8 cellular contexts compared by ENCODE assay signal in genomic region chr4:120156115-120156718, GRCh38.
DNase-seq lines count a peak whose midpoint lies in the region; ATAC-seq and TF ChIP-seq lines count a peak whose summit lies in the region.

No MANE protein-coding gene starts in this region.

- H3K9me3 Mint-ChIP-seq in brain: no peaks in the 10 kb centered on the region

- no peak overlapping the region for H3K27ac ChIP-seq in upper lobe of left lung

- H3K36me3 Mint-ChIP-seq in brain: no peaks in the 10 kb centered on the region

- TF ChIP-seq EP300 in upper lobe of left lung (IDR thresholded peaks at IDR 0.05): no peak

- DNase-seq in D341Med (ENCODE audit: low spot score) (peak; percentile 24), NCI-H69 (lab: John Stamatoyannopoulos, UW) (peak; percentile 73), left kidney (ENCODE audit: low read depth, low spot score) (peak; percentile 86), upper lobe of left lung (no peak)

- H3K9me3 ChIP-seq in upper lobe of left lung: no peaks in the 10 kb centered on the region

- H3K4me3 ChIP-seq in upper lobe of left lung: no peak overlapping the region

- no peak for TF ChIP-seq POLR2A in upper lobe of left lung (IDR thresholded peaks at IDR 0.05)

- H3K4me1 ChIP-seq in upper lobe of left lung: no peaks in the 10 kb centered on the region

- H3K27ac Mint-ChIP-seq in brain: no peak overlapping the region

- peak; percentile 87 to 96 for TF ChIP-seq CTCF in brain (conservative IDR thresholded peaks at IDR 0.05)
- peak; percentile 46 to 73 (median 63) for TF ChIP-seq CTCF in upper lobe of left lung (IDR thresholded peaks at IDR 0.05)

- WGBS in upper lobe of left lung, 2 donors: 30 to 34% methylated on average over 5 of the region's 5 CpGs

- no peaks in the 10 kb centered on the region for H3K36me3 ChIP-seq in upper lobe of left lung

- H3K27me3 Mint-ChIP-seq in brain: peaks cover 3% of the 10 kb centered on the region

- no peak overlapping the region for H3K4me3 Mint-ChIP-seq in brain

- H3K27me3 ChIP-seq in upper lobe of left lung: no peaks in the 10 kb centered on the region

- ATAC-seq in GM18520 (IDR thresholded peaks at IDR 0.05; ENCODE audit: unreplicated experiment): peak; percentile 75
- peak; percentile 56 for ATAC-seq in HG03196 (IDR thresholded peaks at IDR 0.05; ENCODE audit: unreplicated experiment)
- peak in 1 of 2 donors; percentile 63 for ATAC-seq in upper lobe of left lung (ENCODE audit: low FRiP score in 2 of 2)
- ATAC-seq in HG03097 (IDR thresholded peaks at IDR 0.05; ENCODE audit: low FRiP score, unreplicated experiment): no peak

- peaks cover 12% of the 10 kb centered on the region for H3K4me1 Mint-ChIP-seq in brain

Comparison
In these comparisons a context has a peak if more than half of its experiments do, and no peak if none do; other contexts are left out.
1. DNase-seq: peak in D341Med (single experiment), NCI-H69 (single experiment) and left kidney (single experiment); none in upper lobe of left lung (0 of 2).